ENCODE assay signal across 11 cellular contexts in genomic region chr6:25312034-25312620, GRCh38. TPM values are rescaled to one million over a fixed set of nuclear protein-coding genes. Genes with fewer than 3 reads are reported as not detected.
A peak's percentile ranks its signal among the peaks of the same experiment; 100 is the strongest.
DNase-seq lines count a peak whose midpoint lies in the region; ATAC-seq and TF ChIP-seq lines count a peak whose summit lies in the region.
"Had no signal": no experiment of that assay in that cellular context is flagged by ENCODE, and none has a peak within 500 bp of the region (broad histone marks: within the 10 kb centered on the region; RNA-seq: fewer than 3 reads in every experiment).

No MANE protein-coding gene starts in this region.

- CTCF ChIA-PET in HEK293 (lab: Yijun Ruan, JAX), result interaction anchor here (0.6 to 2.6 kb wide), 7 partner anchors 11 to 771 kb away, joined by 3 to 15 read pairs (median 3); no protein-coding TSS in a partner anchor
- CTCF ChIA-PET in CD4-positive, alpha-beta memory T cell (lab: Charles Lee; ENCODE audit: partially characterized antibody), result interaction anchor here (0.9 to 1.4 kb wide), 2 partner anchors 46 to 178 kb away, joined by 3 read pairs; no protein-coding TSS in a partner anchor

- no peak overlapping the region for H3K4me3 Mint-ChIP-seq in CD4-positive, alpha-beta memory T cell
- H3K4me3 Mint-ChIP-seq: activated naive CD8-positive, alpha-beta T cell had no signal

- intact Hi-C loops in left ventricle myocardium superior (cut with micrococcal nuclease), result no loop called here
- intact Hi-C loops in tibial artery (cut with DNase I; ENCODE audit: low total_unique reads), result no loop called here
- intact Hi-C loops in CD4-positive, alpha-beta memory T cell (cut with micrococcal nuclease), result no loop called here

- H3K27me3 ChIP-seq in adipocyte (replicated peaks; ENCODE audit: control insufficient read depth, insufficient read depth, low read length) (no peaks in the 10 kb centered on the region), tibial artery (no peaks in the 10 kb centered on the region)
- H3K27me3 ChIP-seq in CD4-positive, alpha-beta memory T cell (ENCODE audit: insufficient read depth, low read length), result no peaks in the 10 kb centered on the region

- no peaks in the 10 kb centered on the region for H3K36me3 Mint-ChIP-seq in CD4-positive, alpha-beta memory T cell
- H3K36me3 Mint-ChIP-seq: activated naive CD8-positive, alpha-beta T cell had no signal

- H3K27ac Mint-ChIP-seq in CD4-positive, alpha-beta memory T cell, result peak overlapping the region in 1 of 7 donors; percentile 81
- H3K27ac Mint-ChIP-seq: activated naive CD8-positive, alpha-beta T cell had no signal

- POLR2A ChIA-PET in HEK293 (lab: Yijun Ruan, JAX), result interaction anchor here (1.1 to 1.5 kb wide), 2 partner anchors 16 to 33 kb away, joined by 4 read pairs; partner anchors contain the start of gene CARMIL1
- POLR2A ChIA-PET in CD4-positive, alpha-beta memory T cell (lab: Charles Lee; ENCODE audit: partially characterized antibody), result interaction anchor here (0.9 kb wide), 1 partner anchor 20 kb away, joined by 3 read pairs; no protein-coding TSS in a partner anchor

- H3K9me3 ChIP-seq in HEK293 (ENCODE audit: control insufficient read depth, insufficient read depth, low read depth, low read length) (no peaks in the 10 kb centered on the region), adipocyte (ENCODE audit: control insufficient read depth, low read length) (no peaks in the 10 kb centered on the region), tibial artery (no peaks in the 10 kb centered on the region)
- no peaks in the 10 kb centered on the region for H3K9me3 ChIP-seq in CD4-positive, alpha-beta memory T cell (ENCODE audit: control insufficient read depth in 1 of 2, low read length in 2 of 2)

- H3K36me3 ChIP-seq in HEK293 (ENCODE audit: control insufficient read depth in 2 of 2, insufficient read depth in 1 of 2, low read length in 2 of 2) (no peaks in the 10 kb centered on the region), adipocyte (ENCODE audit: control insufficient read depth, insufficient read depth, low read length, severe bottlenecking) (no peaks in the 10 kb centered on the region), tibial artery (no peaks in the 10 kb centered on the region)
- H3K36me3 ChIP-seq in CD4-positive, alpha-beta memory T cell (ENCODE audit: insufficient read depth, low read length), result no peaks in the 10 kb centered on the region

- H3K9ac ChIP-seq in adipocyte (ENCODE audit: low read length), result peak overlapping the region; percentile 84

- DNase-seq in adipocyte (ENCODE audit: low read depth) (peak; percentile 93), left ventricle myocardium superior (no peak), tibial artery (no peak), foreskin melanocyte (no peak), NCI-H1048 (lab: John Stamatoyannopoulos, UW) (no peak)
- no peak for DNase-seq in CD4-positive, alpha-beta memory T cell
- DNase-seq: head of caudate nucleus had no signal

- no peaks in the 10 kb centered on the region for H3K9me3 Mint-ChIP-seq in CD4-positive, alpha-beta memory T cell

- H3K27me3 Mint-ChIP-seq in CD4-positive, alpha-beta memory T cell, result peaks cover 0 to 2% of the 10 kb centered on the region in 2 donors
- H3K27me3 Mint-ChIP-seq: activated naive CD8-positive, alpha-beta T cell had no signal

- H3K4me3 ChIP-seq in HEK293 (ENCODE audit: low read depth, low read length) (no peak overlapping the region), adipocyte (ENCODE audit: low read length) (peak overlapping the region; percentile 69), tibial artery (peak overlapping the region; percentile 10 to 16)
- no peak overlapping the region for H3K4me3 ChIP-seq in CD4-positive, alpha-beta memory T cell (ENCODE audit: low read length in 2 of 2)

- TF ChIP-seq CTCF in HEK293 (tag by site-specific recombination; IDR thresholded peaks at IDR 0.05), result no peak
- TF ChIP-seq CTCF in tibial artery (IDR thresholded peaks at IDR 0.05), result no peak

- H3K27ac ChIP-seq in HEK293 (ENCODE audit: extremely low read depth, low read depth, low read length), result no peak overlapping the region
- H3K27ac ChIP-seq in tibial artery, result peak overlapping the region; percentile 23 to 61
- H3K27ac ChIP-seq in CD4-positive, alpha-beta memory T cell (ENCODE audit: low read depth, low read length), result no peak overlapping the region

- H3K4me1 Mint-ChIP-seq in CD4-positive, alpha-beta memory T cell, result peaks cover 0 to 39% (median 5%) of the 10 kb centered on the region in 4 donors

- H3K4me1 ChIP-seq in HEK293 (ENCODE audit: control insufficient read depth, insufficient read depth, low read length), result peaks cover 22% of the 10 kb centered on the region
- H3K4me1 ChIP-seq in adipocyte (ENCODE audit: control insufficient read depth, insufficient read depth, low read length), result peaks cover 38% of the 10 kb centered on the region
- peaks cover 0 to 100% (median 43%) of the 10 kb centered on the region in 4 donors for H3K4me1 ChIP-seq in tibial artery
- no peaks in the 10 kb centered on the region for H3K4me1 ChIP-seq in CD4-positive, alpha-beta memory T cell (ENCODE audit: insufficient read depth, low read length)

- peak; percentile 64 for ATAC-seq in left ventricle myocardium superior
- no peak for ATAC-seq in HG02852 (IDR thresholded peaks at IDR 0.05; ENCODE audit: unreplicated experiment)
- ATAC-seq: activated CD4-positive, CD25-positive, alpha-beta regulatory T cell treated with anti-CD3 and anti-CD28 coated beads, Interleukin-2, amount 50 U/mL, for 24 hours had no signal

TF ChIP-seq in HEK293, 187 proteins besides CTCF, POLR2A, EP300 and RAD21:
- no peak for TF ChIP-seq ZXDB (tag by site-specific recombination; IDR thresholded peaks at IDR 0.05)
- TF ChIP-seq KLF10 (tag by site-specific recombination; IDR thresholded peaks at IDR 0.05), result 0 out of 2 replicates have a peak, but pooled peaks have one; percentile 21
- TF ChIP-seq, protein P1, sequence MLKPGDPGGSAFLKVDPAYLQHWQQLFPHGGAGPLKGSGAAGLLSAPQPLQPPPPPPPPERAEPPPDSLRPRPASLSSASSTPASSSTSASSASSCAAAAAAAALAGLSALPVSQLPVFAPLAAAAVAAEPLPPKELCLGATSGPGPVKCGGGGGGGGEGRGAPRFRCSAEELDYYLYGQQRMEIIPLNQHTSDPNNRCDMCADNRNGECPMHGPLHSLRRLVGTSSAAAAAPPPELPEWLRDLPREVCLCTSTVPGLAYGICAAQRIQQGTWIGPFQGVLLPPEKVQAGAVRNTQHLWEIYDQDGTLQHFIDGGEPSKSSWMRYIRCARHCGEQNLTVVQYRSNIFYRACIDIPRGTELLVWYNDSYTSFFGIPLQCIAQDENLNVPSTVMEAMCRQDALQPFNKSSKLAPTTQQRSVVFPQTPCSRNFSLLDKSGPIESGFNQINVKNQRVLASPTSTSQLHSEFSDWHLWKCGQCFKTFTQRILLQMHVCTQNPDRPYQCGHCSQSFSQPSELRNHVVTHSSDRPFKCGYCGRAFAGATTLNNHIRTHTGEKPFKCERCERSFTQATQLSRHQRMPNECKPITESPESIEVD (tag by site-specific recombination; IDR thresholded peaks at IDR 0.05), result peak; percentile 86
- 0 out of 2 replicates have a peak, but pooled peaks have one; percentile 10 for TF ChIP-seq SCRT2 (tag by site-specific recombination; IDR thresholded peaks at IDR 0.05)
- TF ChIP-seq ZNF292 (tag by site-specific recombination; IDR thresholded peaks at IDR 0.05; ENCODE audit: borderline replicate concordance, low read depth), result no peak
- TF ChIP-seq ZNF37A (tag by site-specific recombination; IDR thresholded peaks at IDR 0.05), result no peak
- no peak for TF ChIP-seq ZNF341 (tag by site-specific recombination; IDR thresholded peaks at IDR 0.05; ENCODE audit: low read depth)
- no peak for TF ChIP-seq KLF1 (tag by site-specific recombination; IDR thresholded peaks at IDR 0.05)
- TF ChIP-seq ZNF169 (tag by site-specific recombination; IDR thresholded peaks at IDR 0.05), result no peak

RNA-seq across cellular contexts. Expression of gene CARMIL1, which starts 33.0 kb away (rescaled TPM):
- total RNA-seq in left ventricle myocardium superior, result 4.7 TPM
- total RNA-seq in CD4-positive, alpha-beta memory T cell, result 1 to 10 TPM; 3.5 TPM
- 1 to 10 TPM in 1 of 2 donors, under 1 TPM in 1; 0.08 to 1.3 TPM for polyA plus RNA-seq in CD4-positive, alpha-beta memory T cell

Comparison
In these comparisons a context has a peak if more than half of its experiments do, and no peak if none do; other contexts are left out.
1. H3K27ac ChIP-seq: peak in tibial artery (2 of 2); none in HEK293 (single experiment) and CD4-positive, alpha-beta memory T cell (single experiment).
2. H3K4me3 ChIP-seq: peak in adipocyte (single experiment) and tibial artery (2 of 2); none in HEK293 (single experiment) and CD4-positive, alpha-beta memory T cell (0 of 2).